In the genomic region with DNA sequence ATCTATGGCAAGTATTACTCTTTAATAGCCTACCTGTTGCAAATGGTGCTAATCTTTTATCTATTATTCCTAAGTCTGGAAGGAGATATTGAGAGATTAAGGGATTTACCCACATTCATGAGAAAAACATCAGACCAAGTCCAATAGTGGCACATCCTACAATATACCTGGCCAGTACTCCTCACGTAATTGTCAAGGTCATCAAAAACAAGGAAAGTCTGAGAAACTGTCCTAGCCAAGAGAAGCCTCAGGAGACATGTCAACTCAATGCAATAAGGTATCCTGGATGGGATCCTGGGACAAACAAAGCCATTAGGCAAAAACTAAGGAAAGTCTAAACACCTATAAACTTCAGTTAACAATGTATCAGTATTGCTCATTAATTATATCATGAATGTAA, we compare ENCODE assay signal across 27 cellular contexts.
"Had no signal": no experiment of that assay in that cellular context is flagged by ENCODE, and none has a peak within 500 bp of the region (broad histone marks: within the 10 kb centered on the region; RNA-seq: fewer than 3 reads in every experiment).

No MANE protein-coding gene starts in this region.

- H3K9ac ChIP-seq: neural progenitor cell, parathyroid adenoma had no signal

- H2AFZ ChIP-seq: neural progenitor cell, parathyroid adenoma had no signal

- H3K4me2 ChIP-seq: neural progenitor cell, smooth muscle cell had no signal

- H3K79me2 ChIP-seq: parathyroid adenoma had no signal

- H3K9me3 ChIP-seq: psoas muscle, spleen, suprapubic skin, testis, tibial artery, transverse colon, upper lobe of right lung, uterus had no signal

- ATAC-seq: naive thymus-derived CD4-positive, alpha-beta T cell; natural killer cell; psoas muscle; right cardiac atrium; sciatic nerve; stimulated activated memory B cell treated with anti-CD40 and anti-IgM and Interleukin-4, amounts not matched to agents 10 μg/mL and 1 μg/mL and 100 μg/mL, for 72 hours; stimulated activated naive CD8-positive, alpha-beta T cell treated with anti-CD3 and anti-CD28 coated beads, Interleukin-15, amount 100 ng/mL, for 72 hours; stimulated activated naive CD8-positive, alpha-beta T cell treated with anti-CD3 and anti-CD28 coated beads, Interleukin-15, Interleukin-2, amounts not matched to agents 100 U/mL and 50 U/mL, for 24 hours; upper lobe of right lung had no signal

- DNase-seq: naive thymus-derived CD4-positive, alpha-beta T cell; natural killer cell; posterior cingulate gyrus; psoas muscle; right cardiac atrium; spleen; stimulated activated CD4-positive, alpha-beta T cell treated with anti-CD3 and anti-CD28 coated beads, Interleukin-12 subunit alpha, Interleukin-12 subunit beta, amount 100 ng/mL, for 4 hours; stimulated activated CD4-positive, alpha-beta T cell treated with anti-CD3 and anti-CD28 coated beads, Interleukin-1b, Interleukin-23, amount 100 ng/mL, for 48 hours; stimulated activated CD4-positive, alpha-beta T cell treated with anti-CD3 and anti-CD28 coated beads, Interleukin-4, amount 100 ng/mL, for 1 hour; stimulated activated CD4-positive, alpha-beta T cell treated with anti-CD3 and anti-CD28 coated beads, Interleukin-4, amount 100 ng/mL, for 4 hours; stimulated activated CD8-positive, alpha-beta memory T cell treated with anti-CD3 and anti-CD28 coated beads, Interleukin-4, amount 100 ng/mL, for 48 hours; stimulated activated naive CD4-positive, alpha-beta T cell; stimulated activated naive CD8-positive, alpha-beta T cell treated with anti-CD3 and anti-CD28 coated beads, Interleukin-15, amount 100 ng/mL, for 72 hours; stimulated activated naive CD8-positive, alpha-beta T cell treated with anti-CD3 and anti-CD28 coated beads, Interleukin-15, Interleukin-2, amounts not matched to agents 100 U/mL and 50 U/mL, for 24 hours; substantia nigra; testis; tibial artery; transverse colon; upper lobe of right lung; uterus had no signal

- H3K27me3 ChIP-seq: neural progenitor cell, spleen, suprapubic skin, testis, tibial artery, transverse colon, upper lobe of right lung, uterus had no signal

- H3K36me3 ChIP-seq: uterus had no signal

- H3K27ac ChIP-seq: neural progenitor cell, parathyroid adenoma, psoas muscle, skin epidermis, spleen, suprapubic skin, tibial artery, transverse colon, upper lobe of right lung, uterus had no signal

- H3K4me3 ChIP-seq: neural progenitor cell, psoas muscle, skin epidermis, smooth muscle cell, spleen, suprapubic skin, testis, tibial artery, transverse colon, upper lobe of right lung, uterus had no signal

- H3K4me1 ChIP-seq: neural progenitor cell, parathyroid adenoma, psoas muscle, spleen, suprapubic skin, tibial artery, transverse colon, upper lobe of right lung, uterus had no signal
